ENCODE assay signal across 8 cellular contexts in genomic region chr11:30333405-30333804, GRCh38. TPM values are rescaled to one million over a fixed set of nuclear protein-coding genes. Genes with fewer than 3 reads are reported as not detected.
A peak's percentile ranks its signal among the peaks of the same experiment; 100 is the strongest.
DNase-seq lines count a peak whose midpoint lies in the region; ATAC-seq and TF ChIP-seq lines count a peak whose summit lies in the region.

No MANE protein-coding gene starts in this region.

- H3K9me3 Mint-ChIP-seq in Calu3 (ENCODE audit: low read depth, unreplicated experiment) = no peaks in the 10 kb centered on the region

- TF ChIP-seq CTCF in Calu3 (IDR thresholded peaks at IDR 0.05; ENCODE audit: unreplicated experiment) = no peak
- peak; percentile 31 for TF ChIP-seq CTCF in NB4 (IDR thresholded peaks at IDR 0.05; ENCODE audit: low read depth, low read length)
- TF ChIP-seq CTCF in fibroblast of mammary gland (conservative IDR thresholded peaks at IDR 0.05; ENCODE audit: control insufficient read depth, insufficient read depth, low read depth, low read length) = peak; percentile 54
- peak in 1 of 4 experiments; percentile 12 for TF ChIP-seq CTCF in sigmoid colon (IDR thresholded peaks at IDR 0.05)

- H3K27me3 ChIP-seq in sigmoid colon = no peaks in the 10 kb centered on the region

- H3K36me3 Mint-ChIP-seq in Calu3 (ENCODE audit: insufficient read depth, unreplicated experiment) = peaks cover 15% of the 10 kb centered on the region

- 79 to 82% methylated on average over 3 of the region's 3 CpGs for WGBS in sigmoid colon, 2 donors

- no peak for TF ChIP-seq POLR2A in NB4 (IDR thresholded peaks at IDR 0.05; ENCODE audit: extremely low read depth, insufficient read length)
- no peak for TF ChIP-seq POLR2A in sigmoid colon (IDR thresholded peaks at IDR 0.05)

- ATAC-seq in GM21447 (IDR thresholded peaks at IDR 0.05; ENCODE audit: unreplicated experiment) = peak; percentile 79

- no peak overlapping the region for H3K27ac ChIP-seq in sigmoid colon

- H3K27ac Mint-ChIP-seq in Calu3 (ENCODE audit: unreplicated experiment) = no peak overlapping the region

- H3K9me3 ChIP-seq in sigmoid colon = no peaks in the 10 kb centered on the region

- CTCF ChIA-PET in Calu3 (lab: Charles Lee) = no interaction called here

- H3K27me3 Mint-ChIP-seq in Calu3 (ENCODE audit: unreplicated experiment) = no peaks in the 10 kb centered on the region

- no peak overlapping the region for H3K4me3 Mint-ChIP-seq in Calu3 (ENCODE audit: low read depth, unreplicated experiment)

- H3K36me3 ChIP-seq in sigmoid colon = peaks cover 11 to 77% (median 24%) of the 10 kb centered on the region in 4 donors

- peak; percentile 16 for DNase-seq in Calu3
- peak; percentile 16 for DNase-seq in NB4 (ENCODE audit: low read depth)
- peak; percentile 24 for DNase-seq in fibroblast of mammary gland (ENCODE audit: low read depth)
- no peak for DNase-seq in germinal center (ENCODE audit: low spot score)
- DNase-seq in sigmoid colon = no peak
- no peak for DNase-seq in T-helper 9 cell
- DNase-seq in NCI-H1048 (lab: John Stamatoyannopoulos, UW) = no peak

- TF ChIP-seq EP300 in sigmoid colon (IDR thresholded peaks at IDR 0.05) = no peak

- peaks cover 0 to 6% (median 0%) of the 10 kb centered on the region in 4 donors for H3K4me1 ChIP-seq in sigmoid colon

- no TSS peak for BruUV-seq in Calu3 (replicated peaks; lab: Mats Ljungman, UMichigan)

- intact Hi-C loops in Calu3 (cut with micrococcal nuclease; ENCODE audit: unreplicated experiment) (loop anchor here (5.0 kb wide), 1 partner anchor 901 kb away; no protein-coding TSS in a partner anchor), sigmoid colon (cut with DNase I) (no loop called here)

- H3K4me1 Mint-ChIP-seq in Calu3 (ENCODE audit: low read depth, unreplicated experiment) = no peaks in the 10 kb centered on the region

- H3K4me3 ChIP-seq in NB4 (ENCODE audit: low read depth, low read length) = no peak overlapping the region
- no peak overlapping the region for H3K4me3 ChIP-seq in fibroblast of mammary gland (ENCODE audit: control insufficient read depth, low read depth, low read length)
- no peak overlapping the region for H3K4me3 ChIP-seq in sigmoid colon

RNA-seq across cellular contexts. Expression of gene ARL14EP, which starts 10.5 kb away (rescaled TPM):
- total RNA-seq in Calu3 (2022) (17.6 and 24.2 TPM in 2 replicates), sigmoid colon (10 to 100 TPM; 22.5 to 34.2 (median 30.9) TPM)
- 1 to 10 TPM; 7.2 to 9.1 (median 7.9) TPM for polyA plus RNA-seq in sigmoid colon

Comparison
In these comparisons a context has a peak if more than half of its experiments do, and no peak if none do; other contexts are left out.
1. DNase-seq: peak in Calu3 (single experiment), NB4 (single experiment) and fibroblast of mammary gland (single experiment); none in germinal center (single experiment), sigmoid colon (single experiment), T-helper 9 cell (single experiment) and NCI-H1048 (single experiment).